In genomic region chr1:220943319-220943718, GRCh38 we compare ENCODE assay signal across 21 cellular contexts.
"Had no signal": no experiment of that assay in that cellular context is flagged by ENCODE, and none has a peak within 500 bp of the region (broad histone marks: within the 10 kb centered on the region; RNA-seq: fewer than 3 reads in every experiment).

No MANE protein-coding gene starts in this region.

- H3K4me3 Mint-ChIP-seq: activated T-helper 17 cell treated with anti-CD3 and anti-CD28 coated beads, Interleukin-2, amount 50 U/mL, for 72 hours; central memory CD8-positive, alpha-beta T cell; natural killer cell; type B pancreatic cell; WTC11 had no signal

- H3K36me3 ChIP-seq: colonic mucosa, esophagus muscularis mucosa, neutrophil, ovary, prostate gland, thoracic aorta, vagina had no signal

- H3K9me3 ChIP-seq: colonic mucosa, esophagus muscularis mucosa, neutrophil, ovary, prostate gland, thoracic aorta, vagina had no signal

- H3K27ac Mint-ChIP-seq: activated naive CD4-positive, alpha-beta T cell treated with anti-CD3 and anti-CD28 coated beads, Interleukin-2, amount 50 U/mL, for 72 hours; activated T-helper 17 cell treated with anti-CD3 and anti-CD28 coated beads, Interleukin-2, amount 50 U/mL, for 72 hours; natural killer cell; type B pancreatic cell; WTC11 had no signal

- H3K4me1 Mint-ChIP-seq: activated T-helper 17 cell treated with anti-CD3 and anti-CD28 coated beads, Interleukin-2, amount 50 U/mL, for 72 hours; central memory CD8-positive, alpha-beta T cell; natural killer cell; WTC11 had no signal

- H3K27ac ChIP-seq: colonic mucosa, esophagus muscularis mucosa, neutrophil, ovary, prostate gland, thoracic aorta, vagina had no signal

- DNase-seq: activated T-cell treated with anti-CD3 and anti-CD28 coated beads, Interleukin-2, amount 50 U/mL, for 1 hour; colonic mucosa; glutamatergic neuron; hippocampal formation; left ventricle myocardium superior; mammary epithelial cell; midbrain; natural killer cell; ovary; stimulated activated CD4-positive, alpha-beta T cell treated with anti-CD3 and anti-CD28 coated beads, Interleukin-4, amount 100 ng/mL, for 24 hours; stimulated activated naive CD4-positive, alpha-beta T cell treated with Interleukin-2 at 50 U/mL for 16 hours had no signal

- H3K4me1 ChIP-seq: colonic mucosa, prostate gland, vagina had no signal

- H3K36me3 Mint-ChIP-seq: activated naive CD4-positive, alpha-beta T cell treated with anti-CD3 and anti-CD28 coated beads, Interleukin-2, amount 50 U/mL, for 72 hours; natural killer cell; type B pancreatic cell; WTC11 had no signal

- H3K4me3 ChIP-seq: colonic mucosa, esophagus muscularis mucosa, ovary, prostate gland, thoracic aorta, vagina had no signal

- H3K9me3 Mint-ChIP-seq: activated T-helper 17 cell treated with anti-CD3 and anti-CD28 coated beads, Interleukin-2, amount 50 U/mL, for 72 hours; central memory CD8-positive, alpha-beta T cell; type B pancreatic cell had no signal

- H3K27me3 ChIP-seq: colonic mucosa, esophagus muscularis mucosa, neutrophil, ovary, vagina had no signal

- H3K27me3 Mint-ChIP-seq: central memory CD8-positive, alpha-beta T cell had no signal

- ATAC-seq: activated naive CD4-positive, alpha-beta T cell treated with anti-CD3 and anti-CD28 coated beads, Interleukin-2, amount 50 U/mL, for 72 hours; activated T-helper 17 cell treated with anti-CD3 and anti-CD28 coated beads, Interleukin-2, amount 50 U/mL, for 72 hours; left ventricle myocardium superior; natural killer cell; WTC11 had no signal
